8 cellular contexts compared by ENCODE assay signal in genomic region chr7:4744391-4745264, GRCh38.
DNase-seq lines count a peak whose midpoint lies in the region; ATAC-seq and TF ChIP-seq lines count a peak whose summit lies in the region.

No MANE protein-coding gene starts in this region.

- H3K4me1 ChIP-seq in neuron (ENCODE audit: insufficient read depth, low read length), result peaks cover 22% of the 10 kb centered on the region

- no peaks in the 10 kb centered on the region for H3K27me3 ChIP-seq in neuron (ENCODE audit: insufficient read depth, low read length)

- 0 out of 2 replicates have a peak, but pooled peaks have one; percentile 4 for TF ChIP-seq RAD21 in Ishikawa (IDR thresholded peaks at IDR 0.05; ENCODE audit: low read depth)

- DNase-seq in DMS53 (lab: John Stamatoyannopoulos, UW), result peak; percentile 91
- peak; percentile 92 for DNase-seq in RPMI8226
- peak; percentile 54 for DNase-seq in activated gamma-delta T cell treated with anti-CD3 and anti-CD28 coated beads, Interleukin-2, amount 50 U/mL, for 16 hours (ENCODE audit: low read depth)
- peak; percentile 99 for DNase-seq in foreskin melanocyte
- peak; percentile 62 to 98 (median 91) for DNase-seq in substantia nigra (lab: John Stamatoyannopoulos, UW)

- H3K36me3 ChIP-seq in neuron (ENCODE audit: insufficient read depth, low read length), result peaks cover 47% of the 10 kb centered on the region

- ATAC-seq in GM21717 (IDR thresholded peaks at IDR 0.05; ENCODE audit: unreplicated experiment), result peak; percentile 67

- H2AFZ ChIP-seq in neuron (ENCODE audit: low read depth, low read length), result no peak overlapping the region

- peak overlapping the region; percentile 97 for H3K27ac ChIP-seq in substantia nigra (ENCODE audit: low read depth, low read length, poor library complexity, severe bottlenecking)

- no peaks in the 10 kb centered on the region for H3K9me3 ChIP-seq in neuron (ENCODE audit: low read length)

- peak overlapping the region; percentile 14 for H3K4me3 ChIP-seq in neuron (ENCODE audit: low read length)

- TF ChIP-seq EP300 in Ishikawa (IDR thresholded peaks at IDR 0.05; ENCODE audit: borderline replicate concordance), result peak; percentile 71

TF ChIP-seq in Ishikawa, 13 proteins besides CTCF, POLR2A, EP300 and RAD21:
- TF ChIP-seq EGR1 (IDR thresholded peaks at IDR 0.05), result peak; percentile 85
- peak; percentile 81 for TF ChIP-seq MAX (IDR thresholded peaks at IDR 0.05)
- no peak for TF ChIP-seq CEBPB (IDR thresholded peaks at IDR 0.05)
- TF ChIP-seq TEAD4 (IDR thresholded peaks at IDR 0.05), result peak; percentile 56
- no peak for TF ChIP-seq CREB1 (IDR thresholded peaks at IDR 0.05; ENCODE audit: low read depth)
- peak; percentile 76 for TF ChIP-seq NFIC (IDR thresholded peaks at IDR 0.05)
- peak; percentile 42; the same call in 1 of the 2 replicates for TF ChIP-seq FOXM1 (IDR thresholded peaks at IDR 0.05; ENCODE audit: borderline replicate concordance, low read depth)
- peak; percentile 27; the same call in 1 of the 2 replicates for TF ChIP-seq YY1 (IDR thresholded peaks at IDR 0.05; ENCODE audit: low read depth)

Comparison
In these comparisons a context has a peak if more than half of its experiments do, and no peak if none do; other contexts are left out.
1. Peak in every context shown above with its lines: DNase-seq, ATAC-seq, H3K4me3 ChIP-seq and H3K27ac ChIP-seq.